ENCODE assay signal across 2 cellular contexts in genomic region chr11:65478411-65479183, GRCh38.
TF ChIP-seq lines count a peak whose summit lies in the region.

No MANE protein-coding gene starts in this region.

TF ChIP-seq in GM12878, 131 proteins besides CTCF, POLR2A, EP300 and RAD21:
- TF ChIP-seq ZNF217 (IDR thresholded peaks at IDR 0.05): no peak
- no peak for TF ChIP-seq ZSCAN29 (IDR thresholded peaks at IDR 0.05)
- no peak for TF ChIP-seq RFX5 (IDR thresholded peaks at IDR 0.05; ENCODE audit: low read depth, low read length)
- TF ChIP-seq GATAD2B (conservative IDR thresholded peaks at IDR 0.05; ENCODE audit: low read depth): 0 out of 2 replicates have a peak, but pooled peaks have one; percentile 50
TF ChIP-seq in GM12878: peak in this region for 1.

TF ChIP-seq in HepG2, 621 proteins besides CTCF, POLR2A, EP300 and RAD21 (continues in another document):
- no peak for TF ChIP-seq ZNF33A (CRISPR knock-in tag; IDR thresholded peaks at IDR 0.05; ENCODE audit: borderline replicate concordance)
- TF ChIP-seq MTA1 (CRISPR knock-in tag; IDR thresholded peaks at IDR 0.05; ENCODE audit: borderline replicate concordance): peak; percentile 22; the same call in 1 of the 2 replicates
- peak; percentile 41 for TF ChIP-seq AGO2 (optimal IDR thresholded peaks at IDR 0.05; ENCODE audit: low read depth, low read length)
- no peak for TF ChIP-seq KMT2B (CRISPR knock-in tag; IDR thresholded peaks at IDR 0.05)
- peak; percentile 57 for TF ChIP-seq XRCC5 (optimal IDR thresholded peaks at IDR 0.05; ENCODE audit: low read length)
- TF ChIP-seq HMGXB3 (CRISPR knock-in tag; IDR thresholded peaks at IDR 0.05; ENCODE audit: borderline replicate concordance): no peak
- TF ChIP-seq AKNA (CRISPR knock-in tag; IDR thresholded peaks at IDR 0.05; ENCODE audit: borderline replicate concordance): no peak
- no peak for TF ChIP-seq ZNF251 (CRISPR knock-in tag; IDR thresholded peaks at IDR 0.05)
- TF ChIP-seq, protein P1, sequence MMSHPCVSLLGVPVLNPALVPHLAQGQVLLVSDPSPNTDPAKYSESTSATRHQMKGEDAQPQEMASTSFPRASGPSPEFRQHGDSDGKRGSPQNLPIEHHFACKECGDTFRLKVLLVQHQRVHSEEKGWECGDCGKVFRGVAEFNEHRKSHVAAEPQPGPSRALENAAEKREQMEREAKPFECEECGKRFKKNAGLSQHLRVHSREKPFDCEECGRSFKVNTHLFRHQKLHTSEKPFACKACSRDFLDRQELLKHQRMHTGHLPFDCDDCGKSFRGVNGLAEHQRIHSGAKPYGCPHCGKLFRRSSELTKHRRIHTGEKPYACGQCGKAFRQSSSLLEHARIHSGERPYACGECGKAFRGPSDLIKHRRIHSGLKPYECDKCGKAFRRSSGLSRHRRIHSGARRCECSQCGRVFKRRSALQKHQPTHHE (CRISPR knock-in tag; IDR thresholded peaks at IDR 0.05; ENCODE audit: borderline replicate concordance): no peak
- TF ChIP-seq ZNF256 (CRISPR knock-in tag; conservative IDR thresholded peaks at IDR 0.05): no peak
- no peak for TF ChIP-seq NFYB (CRISPR knock-in tag; IDR thresholded peaks at IDR 0.05)
- TF ChIP-seq, protein P2, sequence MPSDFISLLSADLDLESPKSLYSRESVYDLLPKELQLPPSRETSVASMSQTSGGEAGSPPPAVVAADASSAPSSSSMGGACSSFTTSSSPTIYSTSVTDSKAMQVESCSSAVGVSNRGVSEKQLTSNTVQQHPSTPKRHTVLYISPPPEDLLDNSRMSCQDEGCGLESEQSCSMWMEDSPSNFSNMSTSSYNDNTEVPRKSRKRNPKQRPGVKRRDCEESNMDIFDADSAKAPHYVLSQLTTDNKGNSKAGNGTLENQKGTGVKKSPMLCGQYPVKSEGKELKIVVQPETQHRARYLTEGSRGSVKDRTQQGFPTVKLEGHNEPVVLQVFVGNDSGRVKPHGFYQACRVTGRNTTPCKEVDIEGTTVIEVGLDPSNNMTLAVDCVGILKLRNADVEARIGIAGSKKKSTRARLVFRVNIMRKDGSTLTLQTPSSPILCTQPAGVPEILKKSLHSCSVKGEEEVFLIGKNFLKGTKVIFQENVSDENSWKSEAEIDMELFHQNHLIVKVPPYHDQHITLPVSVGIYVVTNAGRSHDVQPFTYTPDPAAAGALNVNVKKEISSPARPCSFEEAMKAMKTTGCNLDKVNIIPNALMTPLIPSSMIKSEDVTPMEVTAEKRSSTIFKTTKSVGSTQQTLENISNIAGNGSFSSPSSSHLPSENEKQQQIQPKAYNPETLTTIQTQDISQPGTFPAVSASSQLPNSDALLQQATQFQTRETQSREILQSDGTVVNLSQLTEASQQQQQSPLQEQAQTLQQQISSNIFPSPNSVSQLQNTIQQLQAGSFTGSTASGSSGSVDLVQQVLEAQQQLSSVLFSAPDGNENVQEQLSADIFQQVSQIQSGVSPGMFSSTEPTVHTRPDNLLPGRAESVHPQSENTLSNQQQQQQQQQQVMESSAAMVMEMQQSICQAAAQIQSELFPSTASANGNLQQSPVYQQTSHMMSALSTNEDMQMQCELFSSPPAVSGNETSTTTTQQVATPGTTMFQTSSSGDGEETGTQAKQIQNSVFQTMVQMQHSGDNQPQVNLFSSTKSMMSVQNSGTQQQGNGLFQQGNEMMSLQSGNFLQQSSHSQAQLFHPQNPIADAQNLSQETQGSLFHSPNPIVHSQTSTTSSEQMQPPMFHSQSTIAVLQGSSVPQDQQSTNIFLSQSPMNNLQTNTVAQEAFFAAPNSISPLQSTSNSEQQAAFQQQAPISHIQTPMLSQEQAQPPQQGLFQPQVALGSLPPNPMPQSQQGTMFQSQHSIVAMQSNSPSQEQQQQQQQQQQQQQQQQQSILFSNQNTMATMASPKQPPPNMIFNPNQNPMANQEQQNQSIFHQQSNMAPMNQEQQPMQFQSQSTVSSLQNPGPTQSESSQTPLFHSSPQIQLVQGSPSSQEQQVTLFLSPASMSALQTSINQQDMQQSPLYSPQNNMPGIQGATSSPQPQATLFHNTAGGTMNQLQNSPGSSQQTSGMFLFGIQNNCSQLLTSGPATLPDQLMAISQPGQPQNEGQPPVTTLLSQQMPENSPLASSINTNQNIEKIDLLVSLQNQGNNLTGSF (CRISPR knock-in tag; IDR thresholded peaks at IDR 0.05): no peak
- no peak for TF ChIP-seq SRY (CRISPR knock-in tag; IDR thresholded peaks at IDR 0.05)
- TF ChIP-seq, protein P3, sequence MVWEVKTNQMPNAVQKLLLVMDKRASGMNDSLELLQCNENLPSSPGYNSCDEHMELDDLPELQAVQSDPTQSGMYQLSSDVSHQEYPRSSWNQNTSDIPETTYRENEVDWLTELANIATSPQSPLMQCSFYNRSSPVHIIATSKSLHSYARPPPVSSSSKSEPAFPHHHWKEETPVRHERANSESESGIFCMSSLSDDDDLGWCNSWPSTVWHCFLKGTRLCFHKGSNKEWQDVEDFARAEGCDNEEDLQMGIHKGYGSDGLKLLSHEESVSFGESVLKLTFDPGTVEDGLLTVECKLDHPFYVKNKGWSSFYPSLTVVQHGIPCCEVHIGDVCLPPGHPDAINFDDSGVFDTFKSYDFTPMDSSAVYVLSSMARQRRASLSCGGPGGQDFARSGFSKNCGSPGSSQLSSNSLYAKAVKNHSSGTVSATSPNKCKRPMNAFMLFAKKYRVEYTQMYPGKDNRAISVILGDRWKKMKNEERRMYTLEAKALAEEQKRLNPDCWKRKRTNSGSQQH (CRISPR knock-in tag; IDR thresholded peaks at IDR 0.05; ENCODE audit: low read depth): no peak
- no peak for TF ChIP-seq ZNF605 (CRISPR knock-in tag; IDR thresholded peaks at IDR 0.05)
- no peak for TF ChIP-seq ZBTB8A (CRISPR knock-in tag; IDR thresholded peaks at IDR 0.05; ENCODE audit: borderline replicate concordance, low read depth)
- TF ChIP-seq ZNF569 (CRISPR knock-in tag; IDR thresholded peaks at IDR 0.05; ENCODE audit: borderline replicate concordance): no peak
- TF ChIP-seq ZNF790 (CRISPR knock-in tag; IDR thresholded peaks at IDR 0.05; ENCODE audit: borderline replicate concordance): no peak
- no peak for TF ChIP-seq NFIB (CRISPR knock-in tag; IDR thresholded peaks at IDR 0.05; ENCODE audit: borderline replicate concordance)
- no peak for TF ChIP-seq HNRNPK (IDR thresholded peaks at IDR 0.05; ENCODE audit: low read depth, low read length, poor library complexity, severe bottlenecking)
- TF ChIP-seq, protein P4, sequence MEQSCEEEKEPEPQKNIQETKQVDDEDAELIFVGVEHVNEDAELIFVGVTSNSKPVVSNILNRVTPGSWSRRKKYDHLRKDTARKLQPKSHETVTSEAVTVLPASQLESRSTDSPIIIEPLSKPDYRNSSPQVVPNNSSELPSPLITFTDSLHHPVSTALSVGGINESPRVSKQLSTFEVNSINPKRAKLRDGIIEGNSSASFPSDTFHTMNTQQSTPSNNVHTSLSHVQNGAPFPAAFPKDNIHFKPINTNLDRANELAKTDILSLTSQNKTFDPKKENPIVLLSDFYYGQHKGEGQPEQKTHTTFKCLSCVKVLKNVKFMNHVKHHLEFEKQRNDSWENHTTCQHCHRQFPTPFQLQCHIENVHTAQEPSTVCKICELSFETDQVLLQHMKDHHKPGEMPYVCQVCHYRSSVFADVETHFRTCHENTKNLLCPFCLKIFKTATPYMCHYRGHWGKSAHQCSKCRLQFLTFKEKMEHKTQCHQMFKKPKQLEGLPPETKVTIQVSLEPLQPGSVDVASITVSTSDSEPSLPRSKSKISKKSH (CRISPR knock-in tag; IDR thresholded peaks at IDR 0.05; ENCODE audit: borderline replicate concordance): no peak
- TF ChIP-seq PATZ1 (CRISPR knock-in tag; IDR thresholded peaks at IDR 0.05): peak; percentile 12; the same call in 1 of the 2 replicates
- TF ChIP-seq CBX1 (IDR thresholded peaks at IDR 0.05; ENCODE audit: low read depth): no peak
- TF ChIP-seq TEAD2 (CRISPR knock-in tag; IDR thresholded peaks at IDR 0.05): no peak
- TF ChIP-seq RBFOX2 (IDR thresholded peaks at IDR 0.05; ENCODE audit: low read depth, low read length): peak; percentile 66
- TF ChIP-seq, protein P5, sequence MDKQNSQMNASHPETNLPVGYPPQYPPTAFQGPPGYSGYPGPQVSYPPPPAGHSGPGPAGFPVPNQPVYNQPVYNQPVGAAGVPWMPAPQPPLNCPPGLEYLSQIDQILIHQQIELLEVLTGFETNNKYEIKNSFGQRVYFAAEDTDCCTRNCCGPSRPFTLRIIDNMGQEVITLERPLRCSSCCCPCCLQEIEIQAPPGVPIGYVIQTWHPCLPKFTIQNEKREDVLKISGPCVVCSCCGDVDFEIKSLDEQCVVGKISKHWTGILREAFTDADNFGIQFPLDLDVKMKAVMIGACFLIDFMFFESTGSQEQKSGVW (CRISPR knock-in tag; IDR thresholded peaks at IDR 0.05; ENCODE audit: borderline replicate concordance): no peak
- no peak for TF ChIP-seq HMGA1 (CRISPR knock-in tag; conservative IDR thresholded peaks at IDR 0.05)
- TF ChIP-seq ZMYM3 (CRISPR knock-in tag; IDR thresholded peaks at IDR 0.05): 0 out of 2 replicates have a peak, but pooled peaks have one; percentile 12
- 0 out of 2 replicates have a peak, but pooled peaks have one; percentile 43 for TF ChIP-seq ZNF446 (CRISPR knock-in tag; IDR thresholded peaks at IDR 0.05)
- no peak for TF ChIP-seq ZNF512 (CRISPR knock-in tag; IDR thresholded peaks at IDR 0.05)
